ENCODE assay signal across 15 cellular contexts in the genomic region with DNA sequence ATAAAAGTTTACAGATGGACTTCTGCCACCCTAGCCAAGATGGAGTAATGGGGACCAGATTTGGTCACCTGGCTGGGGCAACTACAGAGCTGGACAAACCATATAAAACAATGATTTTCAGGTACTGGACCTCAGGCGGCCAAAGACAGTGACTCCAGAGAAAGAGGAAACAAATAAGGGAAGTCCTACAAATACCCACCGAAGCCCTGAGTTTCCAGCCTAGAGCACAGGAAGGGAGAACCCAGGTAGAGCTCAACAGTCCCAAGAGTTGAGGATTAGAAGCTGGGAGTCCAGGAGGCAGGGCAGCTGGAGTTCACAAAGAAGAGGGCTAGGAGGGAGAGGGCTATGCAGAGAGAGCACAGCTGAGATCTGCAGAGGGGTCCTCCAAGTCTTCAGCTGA.
"Had no signal": no experiment of that assay in that cellular context is flagged by ENCODE, and none has a peak within 500 bp of the region (broad histone marks: within the 10 kb centered on the region; RNA-seq: fewer than 3 reads in every experiment).

No MANE protein-coding gene starts in this region.

- H3K27ac ChIP-seq: epithelial cell of prostate, gastrocnemius medialis, heart right ventricle, neutrophil, parathyroid adenoma, tibial artery had no signal

- H3K9me3 ChIP-seq: gastrocnemius medialis, heart right ventricle, neutrophil, tibial artery had no signal

- DNase-seq: activated CD4-positive, alpha-beta memory T cell treated with anti-CD3 and anti-CD28 coated beads for 36 hours; activated CD4-positive, alpha-beta T cell treated with anti-CD3 and anti-CD28 coated beads for 36 hours; activated naive CD4-positive, alpha-beta T cell treated with anti-CD3 and anti-CD28 coated beads, Interleukin-2, amount 10 ng/mL, durations not matched to agents 7 days and 5 days; activated T-cell treated with anti-CD3 and anti-CD28 coated beads, Interleukin-2, amount 50 U/mL, for 24 hours; dermis blood vessel endothelial cell; gastrocnemius medialis; heart right ventricle; naive B cell; retina; T-helper 9 cell; tibial artery had no signal

- H3K4me1 ChIP-seq: gastrocnemius medialis, heart right ventricle, parathyroid adenoma, tibial artery had no signal

- H3K4me3 ChIP-seq: gastrocnemius medialis, heart right ventricle, tibial artery had no signal

- H3K27me3 ChIP-seq: gastrocnemius medialis, neutrophil had no signal

- H3K36me3 ChIP-seq: gastrocnemius medialis, heart right ventricle, neutrophil, tibial artery had no signal

- ATAC-seq: activated CD4-positive, alpha-beta T cell treated with anti-CD3 and anti-CD28 coated beads for 36 hours; gastrocnemius medialis; heart right ventricle; stimulated activated effector memory CD8-positive, alpha-beta T cell treated with anti-CD3 and anti-CD28 coated beads, Interleukin-12 subunit alpha, Interleukin-12 subunit beta, amount 100 ng/mL, for 72 hours had no signal
